32 cellular contexts compared by ENCODE assay signal in genomic region chr22:24166811-24167210, GRCh38. TPM values are rescaled to one million over a fixed set of nuclear protein-coding genes. Genes with fewer than 3 reads are reported as not detected.
"Had no signal": no experiment of that assay in that cellular context is flagged by ENCODE, and none has a peak within 500 bp of the region (broad histone marks: within the 10 kb centered on the region; RNA-seq: fewer than 3 reads in every experiment).

No MANE protein-coding gene starts in this region.

- DNase-seq: naive thymus-derived CD8-positive, alpha-beta T cell; nephron progenitor cell; occipital lobe; ovary; posterior cingulate gyrus; psoas muscle; right cardiac atrium; spleen; stimulated activated CD4-positive, alpha-beta T cell treated with anti-CD3 and anti-CD28 coated beads, Interleukin-12 subunit alpha, Interleukin-12 subunit beta, amount 100 ng/mL, for 4 hours; stimulated activated CD4-positive, alpha-beta T cell treated with anti-CD3 and anti-CD28 coated beads, Interleukin-1b, Interleukin-23, amount 100 ng/mL, for 48 hours; stimulated activated CD4-positive, alpha-beta T cell treated with anti-CD3 and anti-CD28 coated beads, Interleukin-4, amount 100 ng/mL, for 1 hour; stimulated activated CD4-positive, alpha-beta T cell treated with anti-CD3 and anti-CD28 coated beads, Interleukin-4, amount 100 ng/mL, for 4 hours; stimulated activated CD8-positive, alpha-beta memory T cell treated with anti-CD3 and anti-CD28 coated beads, Interleukin-4, amount 100 ng/mL, for 48 hours; stimulated activated naive CD4-positive, alpha-beta T cell; stimulated activated naive CD8-positive, alpha-beta T cell treated with anti-CD3 and anti-CD28 coated beads, Interleukin-15, amount 100 ng/mL, for 72 hours; stimulated activated naive CD8-positive, alpha-beta T cell treated with anti-CD3 and anti-CD28 coated beads, Interleukin-15, Interleukin-2, amounts not matched to agents 100 U/mL and 50 U/mL, for 24 hours; substantia nigra; testis; trophoblast cell; upper lobe of left lung had no signal

- H3K4me1 ChIP-seq: testis, vagina had no signal

- ATAC-seq: naive thymus-derived CD8-positive, alpha-beta T cell; natural killer cell treated with Interleukin-12 subunit alpha and Interleukin-12 subunit beta and Interleukin-15 and Interleukin-18, amount 100 ng/mL, for 72 hours; psoas muscle; right cardiac atrium; sciatic nerve; stimulated activated memory B cell treated with anti-CD40 and anti-IgM and Interleukin-4, amounts not matched to agents 10 μg/mL and 1 μg/mL and 100 μg/mL, for 72 hours; stimulated activated naive CD8-positive, alpha-beta T cell treated with anti-CD3 and anti-CD28 coated beads, Interleukin-15, amount 100 ng/mL, for 72 hours; stimulated activated naive CD8-positive, alpha-beta T cell treated with anti-CD3 and anti-CD28 coated beads, Interleukin-15, Interleukin-2, amounts not matched to agents 100 U/mL and 50 U/mL, for 24 hours had no signal

- H3K27ac ChIP-seq: ovary, parathyroid adenoma, psoas muscle, spleen, suprapubic skin, testis, tibial nerve, upper lobe of left lung, vagina had no signal

- H3K27me3 Mint-ChIP-seq: naive thymus-derived CD8-positive, alpha-beta T cell; natural killer cell treated with Interleukin-12 subunit alpha and Interleukin-12 subunit beta and Interleukin-15 and Interleukin-18, amount 100 ng/mL, for 72 hours; progenitor cell of endocrine pancreas; stimulated activated memory B cell treated with anti-CD40 and anti-IgM and Interleukin-4, amounts not matched to agents 10 μg/mL and 1 μg/mL and 100 μg/mL, for 72 hours; stimulated activated naive CD8-positive, alpha-beta T cell treated with anti-CD3 and anti-CD28 coated beads, Interleukin-15, amount 100 ng/mL, for 72 hours had no signal

- H3K4me2 ChIP-seq: smooth muscle cell had no signal

- FAIRE-seq: urothelium cell line had no signal

- H3K9me3 ChIP-seq: ovary, psoas muscle, spleen, suprapubic skin, testis, tibial nerve, upper lobe of left lung, vagina had no signal

- H3K79me2 ChIP-seq: parathyroid adenoma had no signal

- H3K4me3 ChIP-seq: ovary, psoas muscle, skin epidermis, smooth muscle cell, spleen, suprapubic skin, testis, tibial nerve, upper lobe of left lung, vagina had no signal

- H3K9me3 Mint-ChIP-seq: naive thymus-derived CD8-positive, alpha-beta T cell; natural killer cell treated with Interleukin-12 subunit alpha and Interleukin-12 subunit beta and Interleukin-15 and Interleukin-18, amount 100 ng/mL, for 72 hours; nephron progenitor cell; neural crest cell; stimulated activated memory B cell treated with anti-CD40 and anti-IgM and Interleukin-4, amounts not matched to agents 10 μg/mL and 1 μg/mL and 100 μg/mL, for 72 hours; stimulated activated naive CD8-positive, alpha-beta T cell treated with anti-CD3 and anti-CD28 coated beads, Interleukin-15, amount 100 ng/mL, for 72 hours had no signal

- H3K9ac ChIP-seq: parathyroid adenoma had no signal

- H2AFZ ChIP-seq: parathyroid adenoma had no signal

- H3K27ac Mint-ChIP-seq: nephron progenitor cell; progenitor cell of endocrine pancreas; stimulated activated memory B cell treated with anti-CD40 and anti-IgM and Interleukin-4, amounts not matched to agents 10 μg/mL and 1 μg/mL and 100 μg/mL, for 72 hours had no signal

- H3K36me3 ChIP-seq: ovary had no signal

- H3K4me3 Mint-ChIP-seq: naive thymus-derived CD8-positive, alpha-beta T cell; natural killer cell treated with Interleukin-12 subunit alpha and Interleukin-12 subunit beta and Interleukin-15 and Interleukin-18, amount 100 ng/mL, for 72 hours; nephron progenitor cell; neural crest cell; stimulated activated memory B cell treated with anti-CD40 and anti-IgM and Interleukin-4, amounts not matched to agents 10 μg/mL and 1 μg/mL and 100 μg/mL, for 72 hours; stimulated activated naive CD8-positive, alpha-beta T cell treated with anti-CD3 and anti-CD28 coated beads, Interleukin-15, amount 100 ng/mL, for 72 hours had no signal

- H3K27me3 ChIP-seq: ovary, spleen, suprapubic skin, testis, tibial nerve, upper lobe of left lung, vagina had no signal

RNA-seq across cellular contexts. Expression of gene SUSD2, which starts 14.5 kb away (rescaled TPM):
- total RNA-seq: occipital lobe had no signal
